Comparison of ENCODE assay signal across 17 cellular contexts in the genomic region with DNA sequence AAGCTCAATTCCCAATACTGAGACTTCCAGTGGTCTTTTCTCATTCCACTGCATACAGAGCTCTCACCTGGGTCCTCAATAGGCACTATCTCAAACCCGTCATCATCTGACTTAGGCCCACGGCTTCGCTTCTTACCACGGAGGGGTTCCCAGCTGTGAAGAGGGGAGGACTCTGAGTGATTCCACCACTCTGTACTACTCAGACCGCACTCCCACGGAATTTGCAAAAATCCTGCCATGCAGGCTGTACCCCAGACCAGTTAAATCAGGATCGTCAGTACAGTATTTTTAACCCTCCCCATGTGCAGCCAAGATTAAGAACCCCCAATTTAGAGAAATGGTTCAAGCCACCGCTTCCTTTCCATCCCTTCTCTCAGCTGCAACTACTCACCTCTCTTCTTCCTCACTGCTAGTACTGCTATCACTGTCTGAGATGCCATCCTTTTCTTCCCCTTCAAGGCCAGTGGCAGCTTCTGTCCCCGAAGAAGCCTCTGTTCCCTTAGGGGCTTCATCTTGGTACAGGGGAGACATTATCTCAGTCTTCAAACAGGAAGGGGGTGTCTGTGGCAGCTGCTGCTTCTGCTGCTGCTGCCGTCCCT. TPM values are rescaled to one million over a fixed set of nuclear protein-coding genes. Genes with fewer than 3 reads are reported as not detected.
A peak's percentile ranks its signal among the peaks of the same experiment; 100 is the strongest.
DNase-seq lines count a peak whose midpoint lies in the region; ATAC-seq and TF ChIP-seq lines count a peak whose summit lies in the region.
"Had no signal": no experiment of that assay in that cellular context is flagged by ENCODE, and none has a peak within 500 bp of the region (broad histone marks: within the 10 kb centered on the region; RNA-seq: fewer than 3 reads in every experiment).

No MANE protein-coding gene starts in this region.

- H3K9me3 ChIP-seq in T-helper 17 cell (ENCODE audit: control insufficient read depth, low read length, poor library complexity, severe bottlenecking) (no peaks in the 10 kb centered on the region), endodermal cell (ENCODE audit: control insufficient read depth, low read length) (no peaks in the 10 kb centered on the region)

- H3K36me3 Mint-ChIP-seq in activated naive CD4-positive, alpha-beta T cell treated with anti-CD3 and anti-CD28 coated beads, Interleukin-2, amount 10 ng/mL, durations not matched to agents 7 days and 5 days: peaks cover 83% of the 10 kb centered on the region
- H3K36me3 Mint-ChIP-seq in T-helper 17 cell (ENCODE audit: low read depth): peaks cover 22% of the 10 kb centered on the region
- peaks cover 92% of the 10 kb centered on the region for H3K36me3 Mint-ChIP-seq in endodermal cell (ENCODE audit: low read depth)

- 92 to 95% methylated on average over 10 of the region's 10 CpGs for WGBS in endodermal cell (ENCODE audit: insufficient coverage in 1 of 2, insufficient read length in 1 of 2), 2 experiments

- CTCF ChIA-PET in activated naive CD4-positive, alpha-beta T cell treated with anti-CD3 and anti-CD28 coated beads, Interleukin-2, amount 10 ng/mL, durations not matched to agents 7 days and 5 days (lab: Charles Lee): interaction anchor here (1.0 to 1.2 kb wide), 4 partner anchors 9 to 124 kb away, joined by 3 to 4 read pairs (median 3); no protein-coding TSS in a partner anchor

- H3K27me3 ChIP-seq in endodermal cell (ENCODE audit: control insufficient read depth, insufficient read depth, low read length, poor library complexity, severe bottlenecking): no peaks in the 10 kb centered on the region

- no peak overlapping the region for H3K4me3 Mint-ChIP-seq in activated naive CD4-positive, alpha-beta T cell treated with anti-CD3 and anti-CD28 coated beads, Interleukin-2, amount 10 ng/mL, durations not matched to agents 7 days and 5 days
- H3K4me3 Mint-ChIP-seq in T-helper 17 cell: no peak overlapping the region
- H3K4me3 Mint-ChIP-seq in endodermal cell: no peak overlapping the region

- no peak for DNase-seq in activated naive CD4-positive, alpha-beta T cell treated with anti-CD3 and anti-CD28 coated beads, Interleukin-2, amount 10 ng/mL, durations not matched to agents 7 days and 5 days
- DNase-seq in activated naive CD4-positive, alpha-beta T cell treated with Interleukin-2 at 50 U/mL for 16 hours: no peak
- DNase-seq in T-helper 17 cell (no peak), endodermal cell (no peak), cerebellar cortex (ENCODE audit: low spot score) (no peak), germinal center (ENCODE audit: low spot score) (no peak)
- DNase-seq in stimulated activated naive CD8-positive, alpha-beta T cell treated with anti-CD3 and anti-CD28 coated beads, Interleukin-15, Interleukin-2, amounts not matched to agents 100 U/mL and 50 U/mL, for 24 hours: no peak
- DNase-seq: activated CD4-positive, alpha-beta T cell treated with anti-CD3 and anti-CD28 coated beads for 4 hours; activated effector memory CD4-positive, alpha-beta T cell treated with Interleukin-2 at 50 U/mL for 16 hours; head of caudate nucleus; mesendoderm; NCI-H226; NK-92 treated with Interleukin-12 subunit alpha and Interleukin-12 subunit beta, amount 100 ng/mL, for 24 hours; small intestine; stimulated activated naive CD4-positive, alpha-beta T cell treated with Interleukin-2 at 50 U/mL for 16 hours had no signal

- no peaks in the 10 kb centered on the region for H3K9me3 Mint-ChIP-seq in activated naive CD4-positive, alpha-beta T cell treated with anti-CD3 and anti-CD28 coated beads, Interleukin-2, amount 10 ng/mL, durations not matched to agents 7 days and 5 days
- H3K9me3 Mint-ChIP-seq in endodermal cell: no peaks in the 10 kb centered on the region

- H3K27ac ChIP-seq in endodermal cell (ENCODE audit: low read depth, low read length): no peak overlapping the region

- no peak for TF ChIP-seq CTCF in endodermal cell (conservative IDR thresholded peaks at IDR 0.05)

- H3K9ac ChIP-seq in endodermal cell (ENCODE audit: extremely low read depth, low read length, poor library complexity, severe bottlenecking): no peak overlapping the region

- H3K27me3 Mint-ChIP-seq in activated naive CD4-positive, alpha-beta T cell treated with anti-CD3 and anti-CD28 coated beads, Interleukin-2, amount 10 ng/mL, durations not matched to agents 7 days and 5 days: no peaks in the 10 kb centered on the region
- H3K27me3 Mint-ChIP-seq in T-helper 17 cell (no peaks in the 10 kb centered on the region), endodermal cell (ENCODE audit: insufficient read depth) (no peaks in the 10 kb centered on the region)

- no peaks in the 10 kb centered on the region for H3K4me1 ChIP-seq in endodermal cell (ENCODE audit: control insufficient read depth, insufficient read depth, low read length)

- peak overlapping the region; percentile 90 for H3K27ac Mint-ChIP-seq in activated naive CD4-positive, alpha-beta T cell treated with anti-CD3 and anti-CD28 coated beads, Interleukin-2, amount 10 ng/mL, durations not matched to agents 7 days and 5 days
- H3K27ac Mint-ChIP-seq in T-helper 17 cell (peak overlapping the region; percentile 88), endodermal cell (peak overlapping the region; percentile 22)

- peaks cover 40% of the 10 kb centered on the region for H3K4me1 Mint-ChIP-seq in activated naive CD4-positive, alpha-beta T cell treated with anti-CD3 and anti-CD28 coated beads, Interleukin-2, amount 10 ng/mL, durations not matched to agents 7 days and 5 days
- H3K4me1 Mint-ChIP-seq in T-helper 17 cell (peaks cover 30% of the 10 kb centered on the region), endodermal cell (peaks cover 3% of the 10 kb centered on the region)

- H3K36me3 ChIP-seq in endodermal cell (ENCODE audit: control insufficient read depth, insufficient read depth, low read length): peaks cover 96% of the 10 kb centered on the region

- no peak overlapping the region for H3K4me3 ChIP-seq in endodermal cell (ENCODE audit: low read length)

- ATAC-seq in T-helper 17 cell (no peak), HG02884 (IDR thresholded peaks at IDR 0.05; ENCODE audit: unreplicated experiment) (no peak)
- peak; percentile 14 for ATAC-seq in stimulated activated naive CD8-positive, alpha-beta T cell treated with anti-CD3 and anti-CD28 coated beads, Interleukin-15, Interleukin-2, amounts not matched to agents 100 U/mL and 50 U/mL, for 24 hours
- ATAC-seq: esophagus mucosa had no signal

RNA-seq across cellular contexts. Expression of a gene that starts 6.2 kb away (rescaled TPM):
- total RNA-seq in T-helper 17 cell (10 to 100 TPM; 83.5 to 92.2 TPM), endodermal cell (100 to 1,000 TPM; 137 TPM)
- 119 TPM for polyA plus RNA-seq in endodermal cell (2013, experiment 1 of 2)
- polyA plus RNA-seq in endodermal cell (2013, experiment 2 of 2): 111 TPM

RNA-seq across cellular contexts. Expression of a gene that starts 6.4 kb away (rescaled TPM):
- 10 to 100 TPM; 44.2 to 54.3 TPM for total RNA-seq in T-helper 17 cell
- total RNA-seq in endodermal cell: 10 to 100 TPM; 58.5 to 72.3 TPM
- polyA plus RNA-seq in endodermal cell (2013, experiment 1 of 2): 34.3 TPM
- polyA plus RNA-seq in endodermal cell (2013, experiment 2 of 2): 28.1 TPM

RNA-seq across cellular contexts. Expression of a gene that starts 21.4 kb away (rescaled TPM):
- total RNA-seq in T-helper 17 cell (100 to 1,000 TPM in 1 of 2 donors, 10 to 100 TPM in 1; 95.3 to 106 TPM), endodermal cell (10 to 100 TPM; 68.8 to 82.1 TPM)
- 43.3 TPM for polyA plus RNA-seq in endodermal cell (2013, experiment 1 of 2)
- 43.8 TPM for polyA plus RNA-seq in endodermal cell (2013, experiment 2 of 2)

RNA-seq across cellular contexts. Expression of a gene that starts 47.1 kb away (rescaled TPM):
- total RNA-seq in T-helper 17 cell (10 to 100 TPM; 81.6 to 93.6 TPM), endodermal cell (100 to 1,000 TPM; 154 to 171 TPM)
- 105 TPM for polyA plus RNA-seq in endodermal cell (2013, experiment 1 of 2)
- 90.8 TPM for polyA plus RNA-seq in endodermal cell (2013, experiment 2 of 2)

RNA-seq across cellular contexts. Expression of a gene that starts 47.7 kb away (rescaled TPM):
- total RNA-seq in T-helper 17 cell (10 to 100 TPM; 32.6 to 33.5 TPM), endodermal cell (10 to 100 TPM; 57.3 to 65.7 TPM)
- polyA plus RNA-seq in endodermal cell (2013, experiment 1 of 2): 63.2 TPM
- 55.8 TPM for polyA plus RNA-seq in endodermal cell (2013, experiment 2 of 2)

Comparison
In these comparisons a context has a peak if more than half of its experiments do, and no peak if none do; other contexts are left out.
1. H3K27ac Mint-ChIP-seq: peak in every context shown above with its lines; median percentile 90 in activated naive CD4-positive, alpha-beta T cell treated with anti-CD3 and anti-CD28 coated beads, Interleukin-2, amount 10 ng/mL, durations not matched to agents 7 days and 5 days; 88 in T-helper 17 cell; 22 in endodermal cell.